6 cellular contexts compared by ENCODE assay signal in the genomic region with DNA sequence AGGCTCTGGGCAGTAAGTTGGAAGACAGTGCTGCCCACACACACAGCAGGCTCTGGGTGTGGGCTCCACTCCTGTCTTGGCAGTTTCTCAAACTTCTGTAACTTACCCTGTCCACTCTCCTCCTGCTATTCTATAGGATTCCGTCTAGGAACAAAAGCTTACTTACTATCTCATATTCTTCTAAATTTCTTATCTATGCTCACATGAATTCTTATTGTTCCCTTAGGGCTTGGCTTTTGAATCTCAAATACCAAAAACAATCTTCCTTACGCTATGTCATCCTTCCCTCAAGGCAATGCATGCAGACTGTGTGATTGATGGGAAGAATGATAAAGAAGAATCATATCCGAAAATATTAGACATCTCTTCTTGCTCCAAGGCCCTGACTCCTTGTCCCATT.
"Had no signal": no experiment of that assay in that cellular context is flagged by ENCODE, and none has a peak within 500 bp of the region (broad histone marks: within the 10 kb centered on the region; RNA-seq: fewer than 3 reads in every experiment).

No MANE protein-coding gene starts in this region.

- H3K4me3 Mint-ChIP-seq: IgD-negative memory B cell had no signal

- H3K27ac ChIP-seq: HL-60 had no signal

- DNase-seq: IMR-90, KBM-7, KG1 had no signal

- H3K4me3 ChIP-seq: K562 had no signal
